8 cellular contexts compared by ENCODE assay signal in genomic region chr19:12789904-12790619, GRCh38. TPM values are rescaled to one million over a fixed set of nuclear protein-coding genes. Genes with fewer than 3 reads are reported as not detected.
DNase-seq lines count a peak whose midpoint lies in the region; ATAC-seq and TF ChIP-seq lines count a peak whose summit lies in the region.

No MANE protein-coding gene starts in this region.

- H3K27me3 ChIP-seq in Peyer's patch (no peaks in the 10 kb centered on the region), esophagus squamous epithelium (no peaks in the 10 kb centered on the region)

- H3K27ac Mint-ChIP-seq in IgD-negative memory B cell, result peak overlapping the region in 2 of 3 donors; percentile 99 to 100

- DNase-seq in DMS 273 treated with DMSO at 0.1 percent for 48 hours (lab: John Stamatoyannopoulos, UW) (peak; percentile 92), Peyer's patch (peak; percentile 95 to 98 (median 98)), activated T-helper 1 cell treated with Interleukin-2 at 50 U/mL for 16 hours (ENCODE audit: low read depth) (peak; percentile 84), esophagus squamous epithelium (lab: John Stamatoyannopoulos, UW) (peak; percentile 80), myocyte (ENCODE audit: low read depth) (peak; percentile 96)
- peak; percentile 98 for DNase-seq in stimulated activated CD8-positive, alpha-beta memory T cell treated with anti-CD3 and anti-CD28 coated beads, Interleukin-7, amount 100 ng/mL, for 48 hours (ENCODE audit: extremely low read depth in 1 of 2, low read depth in 1 of 2)

- H3K4me3 ChIP-seq in Peyer's patch, result peak overlapping the region; percentile 82 to 92 (median 84)
- H3K4me3 ChIP-seq in esophagus squamous epithelium, result peak overlapping the region; percentile 79 to 89 (median 88)

- TF ChIP-seq CTCF in Peyer's patch (IDR thresholded peaks at IDR 0.05), result no peak
- no peak for TF ChIP-seq CTCF in esophagus squamous epithelium (IDR thresholded peaks at IDR 0.05)

- H3K9me3 Mint-ChIP-seq in IgD-negative memory B cell, result peaks cover 0 to 2% (median 0%) of the 10 kb centered on the region in 3 donors

- H3K4me3 Mint-ChIP-seq in IgD-negative memory B cell, result peak overlapping the region; percentile 92 to 99 (median 95)

- H3K4me1 Mint-ChIP-seq in IgD-negative memory B cell, result peaks cover 11 to 23% (median 17%) of the 10 kb centered on the region in 3 donors

- no peaks in the 10 kb centered on the region for H3K9me3 ChIP-seq in Peyer's patch
- no peaks in the 10 kb centered on the region for H3K9me3 ChIP-seq in esophagus squamous epithelium

- intact Hi-C loops in esophagus squamous epithelium (cut with DNase I), result no loop called here

- peak; percentile 39 for ATAC-seq in GM21529 (IDR thresholded peaks at IDR 0.05; ENCODE audit: unreplicated experiment)

- WGBS in esophagus squamous epithelium, 2 donors, result 0% methylated on average over 6 to 12 of the region's 56 CpGs

- H3K27me3 Mint-ChIP-seq in IgD-negative memory B cell, result no peaks in the 10 kb centered on the region

- no peaks in the 10 kb centered on the region for H3K36me3 Mint-ChIP-seq in IgD-negative memory B cell

- H3K27ac ChIP-seq in Peyer's patch (peak overlapping the region; percentile 97 to 100 (median 100)), esophagus squamous epithelium (peak overlapping the region; percentile 99)

- H3K4me1 ChIP-seq in Peyer's patch (peaks cover 9 to 48% (median 29%) of the 10 kb centered on the region in 4 donors), esophagus squamous epithelium (peaks cover 54 to 77% (median 63%) of the 10 kb centered on the region in 3 donors)

- TF ChIP-seq POLR2A in Peyer's patch (IDR thresholded peaks at IDR 0.05) (peak; percentile 90 to 98), esophagus squamous epithelium (IDR thresholded peaks at IDR 0.05) (peak in 3 of 4 donors; percentile 20 to 95 (median 94))

- no peaks in the 10 kb centered on the region for H3K36me3 ChIP-seq in Peyer's patch
- peaks cover 0 to 11% (median 0%) of the 10 kb centered on the region in 3 donors for H3K36me3 ChIP-seq in esophagus squamous epithelium

RNA-seq across cellular contexts. Expression of gene JUNB, which starts 1.2 kb away (rescaled TPM):
- polyA plus RNA-seq in IgD-negative memory B cell, result 955 TPM
- total RNA-seq in Peyer's patch, result 100 to 1,000 TPM; 111 to 324 (median 152) TPM
- total RNA-seq in esophagus squamous epithelium, result 100 to 1,000 TPM; 260 to 945 (median 388) TPM
- 84.4 and 96.5 TPM in 2 replicates for total RNA-seq in myocyte
- polyA plus RNA-seq in myocyte (2012), result 94.3 TPM

RNA-seq across cellular contexts. Expression of gene PRDX2, which starts 11.5 kb away (rescaled TPM):
- polyA plus RNA-seq in IgD-negative memory B cell, result 195 TPM
- total RNA-seq in Peyer's patch (100 to 1,000 TPM; 150 to 461 (median 375) TPM), esophagus squamous epithelium (100 to 1,000 TPM; 211 to 436 (median 345) TPM), myocyte (109 and 130 TPM in 2 replicates)
- polyA plus RNA-seq in myocyte (2012), result 51.9 TPM

RNA-seq across cellular contexts. Expression of gene THSD8, which starts 11.8 kb away (rescaled TPM):
- 6.4 TPM for polyA plus RNA-seq in IgD-negative memory B cell
- total RNA-seq in Peyer's patch (not detected), esophagus squamous epithelium (not detected), myocyte (not detected in 2 replicates)
- polyA plus RNA-seq in myocyte (2012), result 2.3 TPM

RNA-seq across cellular contexts. Expression of gene HOOK2, which starts 14.7 kb away (rescaled TPM):
- polyA plus RNA-seq in IgD-negative memory B cell, result 6.6 TPM
- total RNA-seq in Peyer's patch (100 to 1,000 TPM; 193 to 379 (median 285) TPM), esophagus squamous epithelium (10 to 100 TPM; 41.4 to 76.5 (median 61.6) TPM), myocyte (39.6 and 49.9 TPM in 2 replicates)
- polyA plus RNA-seq in myocyte (2012), result 30.7 TPM

RNA-seq across cellular contexts. Expression of gene RNASEH2A, which starts 16.3 kb away (rescaled TPM):
- polyA plus RNA-seq in IgD-negative memory B cell, result 27.4 TPM
- total RNA-seq in Peyer's patch (10 to 100 TPM in 2 of 4 donors, 1 to 10 TPM in 2; 5.9 to 24.8 (median 9.4) TPM), esophagus squamous epithelium (10 to 100 TPM in 3 of 4 donors, 1 to 10 TPM in 1; 7.1 to 19.2 (median 14.9) TPM), myocyte (3.5 and 4.3 TPM in 2 replicates)
- polyA plus RNA-seq in myocyte (2012), result 8.4 TPM

Comparison
In these comparisons a context has a peak if more than half of its experiments do, and no peak if none do; other contexts are left out.
1. Peak in every context shown above with its lines: DNase-seq, ATAC-seq, H3K4me3 ChIP-seq and H3K27ac ChIP-seq.